ENCODE assay signal across 24 cellular contexts in the genomic region with DNA sequence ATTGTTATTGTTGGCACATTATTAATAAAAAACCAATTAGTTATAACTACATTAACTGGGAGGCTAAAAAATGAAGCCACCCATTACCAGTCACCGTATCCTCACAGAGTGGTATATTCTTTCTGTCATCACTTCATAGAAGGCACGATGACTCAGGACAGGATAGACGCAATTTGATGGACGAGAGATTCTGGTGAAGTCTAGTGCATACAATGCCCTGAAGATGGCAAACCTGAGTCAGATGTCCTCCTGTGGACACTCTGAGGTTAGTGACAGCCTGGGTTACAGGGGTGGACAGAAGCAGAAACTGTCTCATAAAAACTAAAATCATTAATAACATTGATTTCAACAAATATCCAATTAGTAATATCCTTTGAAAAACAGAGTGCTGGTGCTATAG.
DNase-seq lines count a peak whose midpoint lies in the region; ATAC-seq and TF ChIP-seq lines count a peak whose summit lies in the region.
"Had no signal": no experiment of that assay in that cellular context is flagged by ENCODE, and none has a peak within 500 bp of the region (broad histone marks: within the 10 kb centered on the region; RNA-seq: fewer than 3 reads in every experiment).

No MANE protein-coding gene starts in this region.

- H3K9me3 ChIP-seq in GM23248 (ENCODE audit: low read depth) = no peaks in the 10 kb centered on the region
- H3K9me3 ChIP-seq: left ventricle myocardium inferior, SK-N-SH had no signal

- peaks cover 3% of the 10 kb centered on the region for H3K36me3 Mint-ChIP-seq in activated CD8-positive, alpha-beta T cell treated with anti-CD3 and anti-CD28 coated beads for 36 hours (ENCODE audit: low read depth)

- no peak overlapping the region for H3K27ac Mint-ChIP-seq in activated CD8-positive, alpha-beta T cell treated with anti-CD3 and anti-CD28 coated beads for 36 hours
- H3K27ac Mint-ChIP-seq: activated T-cell treated with anti-CD3 and anti-CD28 coated beads, Interleukin-2, amount 50 U/mL, for 24 hours; CD4-positive, CD25-positive, alpha-beta regulatory T cell; stimulated activated naive CD8-positive, alpha-beta T cell treated with anti-CD3 and anti-CD28 coated beads, Interleukin-15, Interleukin-2, amounts not matched to agents 100 ng/mL and 50 ng/mL, for 24 hours; T-helper 2 cell treated with Interferon-gamma antibody and Interleukin-4, amounts not matched to agents 5 μg/mL and 100 μg/mL, for 36 hours had no signal

- no peak overlapping the region for H3K4me3 Mint-ChIP-seq in activated CD8-positive, alpha-beta T cell treated with anti-CD3 and anti-CD28 coated beads for 36 hours
- H3K4me3 Mint-ChIP-seq: activated T-cell treated with anti-CD3 and anti-CD28 coated beads, Interleukin-2, amount 50 U/mL, for 24 hours; CD4-positive, CD25-positive, alpha-beta regulatory T cell; stimulated activated naive CD8-positive, alpha-beta T cell treated with anti-CD3 and anti-CD28 coated beads, Interleukin-15, Interleukin-2, amounts not matched to agents 100 ng/mL and 50 ng/mL, for 24 hours; T-helper 2 cell treated with Interferon-gamma antibody and Interleukin-4, amounts not matched to agents 5 μg/mL and 100 μg/mL, for 36 hours had no signal

- TF ChIP-seq POLR2A in erythroblast (IDR thresholded peaks at IDR 0.05; ENCODE audit: low read length) = no peak

- no peaks in the 10 kb centered on the region for H3F3A ChIP-seq in GM23248 (ENCODE audit: insufficient read depth)

- DNase-seq in A172 (ENCODE audit: low spot score) = peak; percentile 37
- peak; percentile 6 for DNase-seq in GM23248
- DNase-seq in RPMI7951 (ENCODE audit: low read depth) = peak; percentile 6
- peak; percentile 5 to 14 for DNase-seq in erythroblast (lab: John Stamatoyannopoulos, UW)
- DNase-seq in activated CD8-positive, alpha-beta T cell treated with anti-CD3 and anti-CD28 coated beads for 36 hours = no peak
- no peak for DNase-seq in NCI-H1105 treated with DMSO at 0.1 percent for 48 hours (lab: John Stamatoyannopoulos, UW)
- DNase-seq in NCI-H2227 (lab: John Stamatoyannopoulos, UW; ENCODE audit: unreplicated experiment) = no peak
- DNase-seq: activated CD4-positive, CD25-positive, alpha-beta regulatory T cell treated with anti-CD3 and anti-CD28 coated beads, Interleukin-2, amount 50 U/mL, for 72 hours; activated naive CD4-positive, alpha-beta T cell treated with anti-CD3 and anti-CD28 coated beads, Interleukin-2, amount 50 U/mL, for 16 hours; activated T-cell treated with anti-CD3 and anti-CD28 coated beads, Interleukin-2, amount 50 U/mL, for 24 hours; aorta; CD4-positive, CD25-positive, alpha-beta regulatory T cell; GF-D8; GOT3; heart right ventricle; left ventricle myocardium inferior; NCI-H1417 treated with DMSO at 0.1 percent for 48 hours; NCI-H2171; SK-N-SH had no signal

- no peak overlapping the region for H3K4me3 ChIP-seq in GM23248
- H3K4me3 ChIP-seq: heart right ventricle, left ventricle myocardium inferior, skin epidermis, tibial nerve had no signal

- WGBS in GM23248 (ENCODE audit: low coverage in 1 of 2, low lambda C conversion rate in 2 of 2, missing lambda C conversion rate in 2 of 2), 2 experiments = 76 to 83% methylated on average over 4 of the region's 4 CpGs

- no peaks in the 10 kb centered on the region for H3K4me1 ChIP-seq in GM23248 (ENCODE audit: insufficient read depth)
- H3K4me1 ChIP-seq: heart right ventricle, left ventricle myocardium inferior had no signal

- intact Hi-C loops in activated CD8-positive, alpha-beta T cell treated with anti-CD3 and anti-CD28 coated beads for 36 hours (cut with micrococcal nuclease) = no loop called here

- H3K27me3 ChIP-seq in GM23248 (replicated peaks; ENCODE audit: insufficient read depth) = no peaks in the 10 kb centered on the region
- H3K27me3 ChIP-seq: heart right ventricle, tibial nerve had no signal

- CTCF ChIA-PET in activated CD8-positive, alpha-beta T cell treated with anti-CD3 and anti-CD28 coated beads for 36 hours (lab: Charles Lee) = interaction anchor here (0.7 to 1.2 kb wide), 4 partner anchors 11 to 78 kb away, joined by 3 to 4 read pairs (median 4); no protein-coding TSS in a partner anchor

- H3K9me2 ChIP-seq in GM23248 (ENCODE audit: insufficient read depth) = no peaks in the 10 kb centered on the region
- H3K9me2 ChIP-seq: SK-N-SH had no signal

- H4K20me1 ChIP-seq in GM23248 (ENCODE audit: insufficient read depth) = no peaks in the 10 kb centered on the region

- no peaks in the 10 kb centered on the region for H3K36me3 ChIP-seq in GM23248 (ENCODE audit: low read depth)
- H3K36me3 ChIP-seq: heart right ventricle, left ventricle myocardium inferior, tibial nerve had no signal

- no peaks in the 10 kb centered on the region for H3K27me3 Mint-ChIP-seq in activated CD8-positive, alpha-beta T cell treated with anti-CD3 and anti-CD28 coated beads for 36 hours
- H3K27me3 Mint-ChIP-seq: activated T-cell treated with anti-CD3 and anti-CD28 coated beads, Interleukin-2, amount 50 U/mL, for 24 hours; CD4-positive, CD25-positive, alpha-beta regulatory T cell; stimulated activated naive CD8-positive, alpha-beta T cell treated with anti-CD3 and anti-CD28 coated beads, Interleukin-15, Interleukin-2, amounts not matched to agents 100 ng/mL and 50 ng/mL, for 24 hours had no signal

- no peaks in the 10 kb centered on the region for H3K9me3 Mint-ChIP-seq in activated CD8-positive, alpha-beta T cell treated with anti-CD3 and anti-CD28 coated beads for 36 hours
- H3K9me3 Mint-ChIP-seq: activated T-cell treated with anti-CD3 and anti-CD28 coated beads, Interleukin-2, amount 50 U/mL, for 24 hours; stimulated activated naive CD8-positive, alpha-beta T cell treated with anti-CD3 and anti-CD28 coated beads, Interleukin-15, Interleukin-2, amounts not matched to agents 100 ng/mL and 50 ng/mL, for 24 hours; T-helper 2 cell treated with Interferon-gamma antibody and Interleukin-4, amounts not matched to agents 5 μg/mL and 100 μg/mL, for 36 hours had no signal

- H3K79me2 ChIP-seq in GM23248 (ENCODE audit: insufficient read depth) = no peaks in the 10 kb centered on the region

- in situ Hi-C loops in GM23248 (cut with MboI) = no loop called here

- no peak for ATAC-seq in activated CD8-positive, alpha-beta T cell treated with anti-CD3 and anti-CD28 coated beads for 36 hours
- no peak for ATAC-seq in GM21619 (IDR thresholded peaks at IDR 0.05; ENCODE audit: unreplicated experiment)
- ATAC-seq: heart right ventricle had no signal

- no peak overlapping the region for H3K27ac ChIP-seq in GM23248
- H3K27ac ChIP-seq: heart right ventricle, left ventricle myocardium inferior, skin epidermis, tibial nerve had no signal

- no peak for TF ChIP-seq CTCF in activated CD8-positive, alpha-beta T cell treated with anti-CD3 and anti-CD28 coated beads for 36 hours (IDR thresholded peaks at IDR 0.05)

- H3K4me2 ChIP-seq in GM23248 (ENCODE audit: unreplicated experiment) = no peak overlapping the region
- H3K4me2 ChIP-seq: SK-N-SH had no signal

- H2AFZ ChIP-seq in GM23248 = no peak overlapping the region

- no peaks in the 10 kb centered on the region for H3K4me1 Mint-ChIP-seq in activated CD8-positive, alpha-beta T cell treated with anti-CD3 and anti-CD28 coated beads for 36 hours (ENCODE audit: low read depth)

- POLR2A ChIA-PET in activated CD8-positive, alpha-beta T cell treated with anti-CD3 and anti-CD28 coated beads for 36 hours (lab: Charles Lee) = no interaction called here

- no peak overlapping the region for H3K9ac ChIP-seq in GM23248
- H3K9ac ChIP-seq: SK-N-SH had no signal

Comparison
In these comparisons a context has a peak if more than half of its experiments do, and no peak if none do; other contexts are left out.
1. DNase-seq: peak in A172 (single experiment), GM23248 (single experiment), RPMI7951 (single experiment) and erythroblast (2 of 2); none in activated CD8-positive, alpha-beta T cell treated with anti-CD3 and anti-CD28 coated beads for 36 hours (single experiment), NCI-H1105 treated with DMSO at 0.1 percent for 48 hours (single experiment) and NCI-H2227 (single experiment).